Comparison of ENCODE assay signal across 35 cellular contexts in the genomic region with DNA sequence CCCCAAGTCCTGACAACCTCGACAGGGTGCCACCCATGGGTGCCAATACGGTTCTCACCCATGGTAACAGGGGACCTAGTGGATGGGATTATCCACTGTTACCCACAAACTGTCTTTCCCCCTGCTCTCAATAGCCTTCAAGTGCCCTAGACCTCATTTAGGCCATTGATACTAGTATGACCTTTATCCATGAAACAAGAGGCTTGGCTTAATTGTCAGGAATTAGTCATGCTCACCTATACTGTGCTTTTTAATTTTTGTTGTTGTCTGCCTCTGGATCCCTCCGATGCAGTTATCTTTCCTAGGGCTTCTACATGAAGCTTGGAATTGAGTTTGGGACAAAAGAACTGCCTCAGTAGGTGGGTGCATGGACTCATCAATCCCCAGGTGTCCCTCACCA. TPM values are rescaled to one million over a fixed set of nuclear protein-coding genes. Genes with fewer than 3 reads are reported as not detected.
"Had no signal": no experiment of that assay in that cellular context is flagged by ENCODE, and none has a peak within 500 bp of the region (broad histone marks: within the 10 kb centered on the region; RNA-seq: fewer than 3 reads in every experiment).

No MANE protein-coding gene starts in this region.

- H2AFZ ChIP-seq: neural progenitor cell, parathyroid adenoma had no signal

- H3K27me3 ChIP-seq: neural progenitor cell, ovary, spleen, suprapubic skin, testis, tibial nerve, upper lobe of left lung, vagina had no signal

- FAIRE-seq: urothelium cell line had no signal

- H3K27ac Mint-ChIP-seq: natural killer cell; nephron; neural progenitor cell; progenitor cell of endocrine pancreas; stimulated activated memory B cell treated with anti-CD40 and anti-IgM and Interleukin-4, amounts not matched to agents 10 μg/mL and 1 μg/mL and 100 μg/mL, for 72 hours; stimulated activated naive CD8-positive, alpha-beta T cell treated with anti-CD3 and anti-CD28 coated beads, Interleukin-15, amount 100 ng/mL, for 72 hours had no signal

- H3K27me3 Mint-ChIP-seq: progenitor cell of endocrine pancreas; stimulated activated memory B cell treated with anti-CD40 and anti-IgM and Interleukin-4, amounts not matched to agents 10 μg/mL and 1 μg/mL and 100 μg/mL, for 72 hours; stimulated activated naive CD8-positive, alpha-beta T cell treated with anti-CD3 and anti-CD28 coated beads, Interleukin-15, amount 100 ng/mL, for 72 hours had no signal

- H3K4me3 Mint-ChIP-seq: natural killer cell; nephron; neural progenitor cell; stimulated activated memory B cell treated with anti-CD40 and anti-IgM and Interleukin-4, amounts not matched to agents 10 μg/mL and 1 μg/mL and 100 μg/mL, for 72 hours; stimulated activated naive CD8-positive, alpha-beta T cell treated with anti-CD3 and anti-CD28 coated beads, Interleukin-15, amount 100 ng/mL, for 72 hours had no signal

- ATAC-seq: natural killer cell; psoas muscle; right cardiac atrium; sciatic nerve; stimulated activated memory B cell treated with anti-CD40 and anti-IgM and Interleukin-4, amounts not matched to agents 10 μg/mL and 1 μg/mL and 100 μg/mL, for 72 hours; stimulated activated naive CD8-positive, alpha-beta T cell treated with anti-CD3 and anti-CD28 coated beads, Interleukin-15, amount 100 ng/mL, for 72 hours; stimulated activated naive CD8-positive, alpha-beta T cell treated with anti-CD3 and anti-CD28 coated beads, Interleukin-15, Interleukin-2, amounts not matched to agents 100 U/mL and 50 U/mL, for 24 hours had no signal

- H3K4me1 Mint-ChIP-seq: natural killer cell; nephron; neural progenitor cell; stimulated activated memory B cell treated with anti-CD40 and anti-IgM and Interleukin-4, amounts not matched to agents 10 μg/mL and 1 μg/mL and 100 μg/mL, for 72 hours; stimulated activated naive CD8-positive, alpha-beta T cell treated with anti-CD3 and anti-CD28 coated beads, Interleukin-15, amount 100 ng/mL, for 72 hours had no signal

- H3K9me3 ChIP-seq: ovary, testis had no signal

- H3K27ac ChIP-seq: neural progenitor cell, ovary, parathyroid adenoma, psoas muscle, skin epidermis, spleen, suprapubic skin, testis, tibial nerve, upper lobe of left lung, vagina had no signal

- DNase-seq: natural killer cell; occipital lobe; ovary; posterior cingulate gyrus; psoas muscle; right cardiac atrium; spleen; stimulated activated CD4-positive, alpha-beta T cell treated with anti-CD3 and anti-CD28 coated beads, Interleukin-12 subunit alpha, Interleukin-12 subunit beta, amount 100 ng/mL, for 4 hours; stimulated activated CD4-positive, alpha-beta T cell treated with anti-CD3 and anti-CD28 coated beads, Interleukin-1b, Interleukin-23, amount 100 ng/mL, for 48 hours; stimulated activated CD4-positive, alpha-beta T cell treated with anti-CD3 and anti-CD28 coated beads, Interleukin-4, amount 100 ng/mL, for 1 hour; stimulated activated CD4-positive, alpha-beta T cell treated with anti-CD3 and anti-CD28 coated beads, Interleukin-4, amount 100 ng/mL, for 4 hours; stimulated activated CD8-positive, alpha-beta memory T cell treated with anti-CD3 and anti-CD28 coated beads, Interleukin-4, amount 100 ng/mL, for 48 hours; stimulated activated naive CD4-positive, alpha-beta T cell; stimulated activated naive CD8-positive, alpha-beta T cell treated with anti-CD3 and anti-CD28 coated beads, Interleukin-15, amount 100 ng/mL, for 72 hours; stimulated activated naive CD8-positive, alpha-beta T cell treated with anti-CD3 and anti-CD28 coated beads, Interleukin-15, Interleukin-2, amounts not matched to agents 100 U/mL and 50 U/mL, for 24 hours; substantia nigra; testis; trophoblast cell had no signal

- H3K4me1 ChIP-seq: neural progenitor cell, parathyroid adenoma, psoas muscle, spleen, suprapubic skin, testis, tibial nerve, upper lobe of left lung, vagina had no signal

- H3K36me3 Mint-ChIP-seq: neural progenitor cell had no signal

- H3K79me2 ChIP-seq: parathyroid adenoma had no signal

- H3K9ac ChIP-seq: neural progenitor cell, parathyroid adenoma had no signal

- H3K4me3 ChIP-seq: neural progenitor cell, ovary, psoas muscle, skin epidermis, smooth muscle cell, spleen, suprapubic skin, testis, tibial nerve, upper lobe of left lung, vagina had no signal

- H3K4me2 ChIP-seq: neural progenitor cell, smooth muscle cell had no signal

- H3K36me3 ChIP-seq: ovary, spleen, suprapubic skin, tibial nerve, upper lobe of left lung, vagina had no signal

RNA-seq across cellular contexts. Expression of gene IL22RA2, which starts 11.8 kb away (rescaled TPM):
- total RNA-seq: natural killer cell, occipital lobe, osteoblast, ovary, progenitor cell of endocrine pancreas, psoas muscle, renal cortical epithelial cell, sciatic nerve, smooth muscle cell, testis, tibial nerve, upper lobe of left lung, ureter, vagina had no signal
- polyA plus RNA-seq: neural cell, ovary, psoas muscle, smooth muscle cell had no signal
